Comparison of ENCODE assay signal across 17 cellular contexts in the genomic region with DNA sequence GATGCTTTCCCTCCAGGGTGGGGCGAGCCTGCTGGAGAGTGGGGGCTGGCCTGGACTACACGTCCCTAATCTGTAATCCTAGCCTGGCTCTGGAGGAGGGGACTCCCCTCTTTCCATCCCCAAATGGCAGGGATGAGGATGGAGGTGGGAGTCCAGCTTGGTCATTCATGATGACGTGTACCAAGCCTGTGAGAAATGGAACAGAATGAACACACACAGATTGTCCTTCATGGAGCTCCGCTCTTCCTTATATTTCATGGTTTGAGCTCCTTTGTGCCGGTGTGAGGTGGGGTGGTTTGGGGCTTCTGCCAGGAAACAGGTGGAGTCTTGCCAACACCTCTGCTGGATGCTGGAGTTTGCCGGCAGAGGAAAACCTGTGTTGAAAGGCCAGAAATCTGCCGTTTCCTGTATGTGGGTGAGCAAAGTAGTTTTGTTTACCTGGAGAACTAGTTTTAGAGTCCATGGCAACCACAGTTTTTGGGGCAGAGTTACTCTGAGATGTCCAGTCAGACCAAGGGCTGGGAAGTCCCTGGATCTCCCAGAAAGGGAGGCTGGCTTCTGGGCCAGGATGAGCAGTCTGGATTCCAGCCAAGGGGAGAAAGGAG.
DNase-seq lines count a peak whose midpoint lies in the region; ATAC-seq and TF ChIP-seq lines count a peak whose summit lies in the region.
"Had no signal": no experiment of that assay in that cellular context is flagged by ENCODE, and none has a peak within 500 bp of the region (broad histone marks: within the 10 kb centered on the region; RNA-seq: fewer than 3 reads in every experiment).

No MANE protein-coding gene starts in this region.

- no peak overlapping the region for H3K4me3 Mint-ChIP-seq in type B pancreatic cell
- H3K4me3 Mint-ChIP-seq: stimulated activated naive B cell treated with anti-CD40 and anti-IgM and Interleukin-4, amounts not matched to agents 10 μg/mL and 1 μg/mL and 100 μg/mL, for 72 hours had no signal

- TF ChIP-seq CTCF in fibroblast of the aortic adventitia (IDR thresholded peaks at IDR 0.05; ENCODE audit: insufficient read depth, low read length) (no peak), type B pancreatic cell (conservative IDR thresholded peaks at IDR 0.05) (no peak)

- ATAC-seq in GM19395 (IDR thresholded peaks at IDR 0.05; ENCODE audit: unreplicated experiment) = no peak
- ATAC-seq: stimulated activated naive B cell treated with anti-CD40 and anti-IgM and Interleukin-4, amounts not matched to agents 10 μg/mL and 1 μg/mL and 100 μg/mL, for 72 hours had no signal

- H3K27ac Mint-ChIP-seq in type B pancreatic cell = peak overlapping the region; percentile 68
- H3K27ac Mint-ChIP-seq: stimulated activated naive B cell treated with anti-CD40 and anti-IgM and Interleukin-4, amounts not matched to agents 10 μg/mL and 1 μg/mL and 100 μg/mL, for 72 hours had no signal

- no peaks in the 10 kb centered on the region for H3K36me3 Mint-ChIP-seq in type B pancreatic cell
- H3K36me3 Mint-ChIP-seq: stimulated activated naive B cell treated with anti-CD40 and anti-IgM and Interleukin-4, amounts not matched to agents 10 μg/mL and 1 μg/mL and 100 μg/mL, for 72 hours had no signal

- DNase-seq in NCI-H446 (lab: John Stamatoyannopoulos, UW) = peak; percentile 23 to 33
- DNase-seq in NCI-H446 treated with DMSO at 0.1 percent for 48 hours (lab: John Stamatoyannopoulos, UW) = no peak
- peak; percentile 34 for DNase-seq in RPMI8226
- peak; percentile 14 for DNase-seq in fibroblast of the aortic adventitia (ENCODE audit: low read depth)
- DNase-seq in type B pancreatic cell (ENCODE audit: extremely low spot score, unreplicated experiment) = no peak
- DNase-seq in activated gamma-delta T cell (lab: John Stamatoyannopoulos, UW) = no peak
- DNase-seq in erythroblast (lab: John Stamatoyannopoulos, UW) = no peak
- DNase-seq: amniotic stem cell; dermis blood vessel endothelial cell; esophagus squamous epithelium; left ventricle myocardium inferior; MG63; NCI-H2029 treated with DMSO at 0.1 percent for 48 hours; stimulated activated naive B cell treated with anti-CD40 and anti-IgM and Interleukin-4, amounts not matched to agents 10 μg/mL and 1 μg/mL and 100 μg/mL, for 72 hours had no signal

- H3K4me3 ChIP-seq in fibroblast of the aortic adventitia (ENCODE audit: low read depth, low read length) = no peak overlapping the region
- H3K4me3 ChIP-seq: esophagus squamous epithelium, left ventricle myocardium inferior, MG63, ovary, uterus had no signal

- TF ChIP-seq POLR2A in erythroblast (IDR thresholded peaks at IDR 0.05; ENCODE audit: low read length) = no peak

- no peaks in the 10 kb centered on the region for H3K9me3 Mint-ChIP-seq in type B pancreatic cell

- H3K4me1 Mint-ChIP-seq in type B pancreatic cell (ENCODE audit: unreplicated experiment) = no peaks in the 10 kb centered on the region
- H3K4me1 Mint-ChIP-seq: stimulated activated naive B cell treated with anti-CD40 and anti-IgM and Interleukin-4, amounts not matched to agents 10 μg/mL and 1 μg/mL and 100 μg/mL, for 72 hours had no signal

- peaks cover 10% of the 10 kb centered on the region for H3K27me3 Mint-ChIP-seq in type B pancreatic cell

Comparison
In these comparisons a context has a peak if more than half of its experiments do, and no peak if none do; other contexts are left out.
1. DNase-seq: peak in NCI-H446 (2 of 2), RPMI8226 (single experiment) and fibroblast of the aortic adventitia (single experiment); none in NCI-H446 treated with DMSO at 0.1 percent for 48 hours (single experiment), type B pancreatic cell (single experiment), activated gamma-delta T cell (single experiment) and erythroblast (0 of 2).